Comparison of ENCODE assay signal across 21 cellular contexts in genomic region chr6:126805861-126806260, GRCh38.
"Had no signal": no experiment of that assay in that cellular context is flagged by ENCODE, and none has a peak within 500 bp of the region (broad histone marks: within the 10 kb centered on the region; RNA-seq: fewer than 3 reads in every experiment).

No MANE protein-coding gene starts in this region.

- H3K27ac ChIP-seq: coronary artery, dorsolateral prefrontal cortex, hepatocyte, neural progenitor cell, ovary, right atrium auricular region, sigmoid colon had no signal

- H3K79me2 ChIP-seq: hepatocyte had no signal

- H3K27me3 ChIP-seq: hepatocyte, neural progenitor cell, ovary, right atrium auricular region, sigmoid colon had no signal

- H3K4me3 ChIP-seq: coronary artery, dorsolateral prefrontal cortex, hepatocyte, lung, neural progenitor cell, ovary, right atrium auricular region, sigmoid colon had no signal

- H2AFZ ChIP-seq: hepatocyte, neural progenitor cell had no signal

- FAIRE-seq: small intestine had no signal

- H3K9me3 ChIP-seq: ovary, right atrium auricular region, sigmoid colon had no signal

- H3K9ac ChIP-seq: neural progenitor cell had no signal

- H3K36me3 ChIP-seq: neural progenitor cell, ovary, right atrium auricular region, sigmoid colon had no signal

- H3K4me2 ChIP-seq: hepatocyte, neural progenitor cell had no signal

- DNase-seq: dorsolateral prefrontal cortex; effector CD8-positive, alpha-beta T cell; foreskin melanocyte; head of caudate nucleus; left colon; left ventricle myocardium superior; mesenchymal stem cell; midbrain; nucleus accumbens; ovary; sigmoid colon; small intestine; stimulated activated CD4-positive, alpha-beta T cell treated with anti-CD3 and anti-CD28 coated beads, Interleukin-12 subunit alpha, Interleukin-12 subunit beta, amount 100 ng/mL, for 4 hours; stimulated activated naive CD4-positive, alpha-beta T cell treated with Interleukin-2 at 50 U/mL for 16 hours; trophoblast cell had no signal

- ATAC-seq: left colon; left ventricle myocardium superior; natural killer cell treated with Interleukin-12 subunit alpha and Interleukin-12 subunit beta and Interleukin-15 and Interleukin-18, amount 100 ng/mL, for 72 hours had no signal
